In the genomic region with DNA sequence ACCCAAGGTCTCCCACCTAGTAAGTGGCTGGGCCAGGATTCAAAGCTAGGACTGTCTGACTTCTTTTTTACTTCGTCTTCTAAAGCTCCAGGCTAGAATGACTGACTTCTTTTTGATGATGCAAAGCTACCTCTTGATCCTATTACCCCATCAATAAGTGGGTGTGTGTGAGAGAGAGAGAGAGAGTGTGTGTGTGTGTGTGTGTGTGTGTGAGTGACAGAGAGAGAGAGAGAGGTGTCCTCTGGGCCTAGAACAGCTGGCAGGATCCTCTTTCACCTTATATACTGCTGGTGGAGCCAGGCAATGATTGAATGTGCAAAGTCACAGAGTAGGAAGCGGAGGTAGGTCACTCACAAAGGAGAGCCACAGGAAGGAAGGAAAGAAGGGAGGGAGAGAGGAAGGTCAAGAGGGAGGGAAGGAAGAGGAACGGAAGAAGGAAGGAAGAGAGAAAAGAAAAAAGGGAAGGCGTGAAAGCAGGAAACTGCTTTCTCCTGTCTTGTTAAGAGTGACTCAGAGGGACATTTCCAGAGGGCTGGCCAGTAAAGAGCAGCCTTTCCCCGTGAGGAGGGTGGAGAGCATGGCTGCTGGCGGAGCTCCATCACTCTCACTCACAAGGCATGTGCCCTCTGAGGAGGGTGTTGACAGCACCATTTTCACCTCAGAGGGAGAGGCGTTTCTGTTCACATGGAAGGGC, we compare ENCODE assay signal across 8 cellular contexts.
DNase-seq lines count a peak whose midpoint lies in the region; ATAC-seq and TF ChIP-seq lines count a peak whose summit lies in the region.

No MANE protein-coding gene starts in this region.

- intact Hi-C loops in testis (cut with DNase I; ENCODE audit: low total_unique reads) = no loop called here

- TF ChIP-seq POLR2A in testis (IDR thresholded peaks at IDR 0.05) = no peak

- H3K27me3 Mint-ChIP-seq in progenitor cell of endocrine pancreas = no peaks in the 10 kb centered on the region

- H3K9me3 Mint-ChIP-seq in progenitor cell of endocrine pancreas (ENCODE audit: low read depth) = no peaks in the 10 kb centered on the region

- 72 to 78% methylated on average over 7 of the region's 7 CpGs for WGBS in testis, 2 donors

- H3K27ac Mint-ChIP-seq in progenitor cell of endocrine pancreas = no peak overlapping the region

- no peak overlapping the region for H3K4me3 Mint-ChIP-seq in progenitor cell of endocrine pancreas (ENCODE audit: low read depth)

- ATAC-seq in HG02763 (IDR thresholded peaks at IDR 0.05; ENCODE audit: unreplicated experiment) = no peak

- H3K4me1 ChIP-seq in adipocyte (ENCODE audit: control insufficient read depth, insufficient read depth, low read length) = peaks cover 29% of the 10 kb centered on the region
- H3K4me1 ChIP-seq in testis = no peaks in the 10 kb centered on the region

- peak; percentile 50 for DNase-seq in SKM-1 treated with dmso at 0.1 percent for 144 hours (lab: John Stamatoyannopoulos, UW; ENCODE audit: unreplicated experiment)
- DNase-seq in SKM-1 (lab: John Stamatoyannopoulos, UW; ENCODE audit: unreplicated experiment) = no peak
- DNase-seq in adipocyte (ENCODE audit: low read depth) = peak; percentile 84
- DNase-seq in hepatic stellate cell (ENCODE audit: low spot score) = peak; percentile 73
- peak; percentile 32 for DNase-seq in testis
- DNase-seq in KBM-7 = no peak
- DNase-seq in progenitor cell of endocrine pancreas (ENCODE audit: low spot score, unreplicated experiment) = no peak

- H3K9me3 ChIP-seq in adipocyte (ENCODE audit: control insufficient read depth, low read length) (no peaks in the 10 kb centered on the region), testis (no peaks in the 10 kb centered on the region)

- in situ Hi-C loops in KBM-7 (cut with MboI; ENCODE audit: low pct_unique_long_range_greater_than_20kb, low sequenced_read_pairs) = no loop called here

- no peaks in the 10 kb centered on the region for H3K36me3 ChIP-seq in adipocyte (ENCODE audit: control insufficient read depth, insufficient read depth, low read length, severe bottlenecking)
- H3K36me3 ChIP-seq in testis (ENCODE audit: low read depth, missing control alignments) = no peaks in the 10 kb centered on the region

- H3K27ac ChIP-seq in testis = no peak overlapping the region

- no peaks in the 10 kb centered on the region for H3K4me1 Mint-ChIP-seq in progenitor cell of endocrine pancreas (ENCODE audit: low read depth)

- H3K36me3 Mint-ChIP-seq in progenitor cell of endocrine pancreas (ENCODE audit: insufficient read depth) = no peaks in the 10 kb centered on the region

- H3K4me3 ChIP-seq in adipocyte (ENCODE audit: low read length) (peak overlapping the region; percentile 33), testis (no peak overlapping the region)

- H3K27me3 ChIP-seq in adipocyte (replicated peaks; ENCODE audit: control insufficient read depth, insufficient read depth, low read length) = no peaks in the 10 kb centered on the region
- no peaks in the 10 kb centered on the region for H3K27me3 ChIP-seq in testis

- peak overlapping the region; percentile 72 for H3K9ac ChIP-seq in adipocyte (ENCODE audit: low read length)

- no peak for TF ChIP-seq CTCF in testis (IDR thresholded peaks at IDR 0.05)
- no peak for TF ChIP-seq CTCF in progenitor cell of endocrine pancreas (IDR thresholded peaks at IDR 0.05; ENCODE audit: unreplicated experiment)

Comparison
In these comparisons a context has a peak if more than half of its experiments do, and no peak if none do; other contexts are left out.
1. DNase-seq: peak in SKM-1 treated with dmso at 0.1 percent for 144 hours (single experiment), adipocyte (single experiment), hepatic stellate cell (single experiment) and testis (single experiment); none in SKM-1 (single experiment), KBM-7 (single experiment) and progenitor cell of endocrine pancreas (single experiment).